Comparison of ENCODE assay signal across 1 cellular context in the genomic region with DNA sequence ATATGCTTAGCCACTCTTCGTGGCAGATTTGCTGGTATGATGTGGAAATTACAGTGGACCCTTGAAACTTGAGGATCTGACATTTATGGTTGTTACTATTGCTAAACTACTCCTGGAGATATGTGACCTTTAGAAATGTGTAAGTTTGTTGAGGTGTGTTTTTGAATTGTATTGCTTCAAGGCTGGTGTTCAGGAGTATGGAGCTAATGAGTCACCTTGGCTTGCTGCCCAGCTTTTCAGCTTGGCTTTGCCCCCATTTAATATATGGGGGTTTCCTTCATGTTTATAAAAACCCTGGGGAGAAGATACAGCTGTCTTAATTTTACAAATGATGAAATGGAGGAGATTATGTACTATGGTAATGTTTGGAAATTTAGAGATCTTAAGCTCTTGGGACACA.
TF ChIP-seq lines count a peak whose summit lies in the region.

No MANE protein-coding gene starts in this region.

TF ChIP-seq in HEK293, 187 proteins besides CTCF, POLR2A, EP300 and RAD21 (continued from another document and continues in another):
- TF ChIP-seq, protein P1, sequence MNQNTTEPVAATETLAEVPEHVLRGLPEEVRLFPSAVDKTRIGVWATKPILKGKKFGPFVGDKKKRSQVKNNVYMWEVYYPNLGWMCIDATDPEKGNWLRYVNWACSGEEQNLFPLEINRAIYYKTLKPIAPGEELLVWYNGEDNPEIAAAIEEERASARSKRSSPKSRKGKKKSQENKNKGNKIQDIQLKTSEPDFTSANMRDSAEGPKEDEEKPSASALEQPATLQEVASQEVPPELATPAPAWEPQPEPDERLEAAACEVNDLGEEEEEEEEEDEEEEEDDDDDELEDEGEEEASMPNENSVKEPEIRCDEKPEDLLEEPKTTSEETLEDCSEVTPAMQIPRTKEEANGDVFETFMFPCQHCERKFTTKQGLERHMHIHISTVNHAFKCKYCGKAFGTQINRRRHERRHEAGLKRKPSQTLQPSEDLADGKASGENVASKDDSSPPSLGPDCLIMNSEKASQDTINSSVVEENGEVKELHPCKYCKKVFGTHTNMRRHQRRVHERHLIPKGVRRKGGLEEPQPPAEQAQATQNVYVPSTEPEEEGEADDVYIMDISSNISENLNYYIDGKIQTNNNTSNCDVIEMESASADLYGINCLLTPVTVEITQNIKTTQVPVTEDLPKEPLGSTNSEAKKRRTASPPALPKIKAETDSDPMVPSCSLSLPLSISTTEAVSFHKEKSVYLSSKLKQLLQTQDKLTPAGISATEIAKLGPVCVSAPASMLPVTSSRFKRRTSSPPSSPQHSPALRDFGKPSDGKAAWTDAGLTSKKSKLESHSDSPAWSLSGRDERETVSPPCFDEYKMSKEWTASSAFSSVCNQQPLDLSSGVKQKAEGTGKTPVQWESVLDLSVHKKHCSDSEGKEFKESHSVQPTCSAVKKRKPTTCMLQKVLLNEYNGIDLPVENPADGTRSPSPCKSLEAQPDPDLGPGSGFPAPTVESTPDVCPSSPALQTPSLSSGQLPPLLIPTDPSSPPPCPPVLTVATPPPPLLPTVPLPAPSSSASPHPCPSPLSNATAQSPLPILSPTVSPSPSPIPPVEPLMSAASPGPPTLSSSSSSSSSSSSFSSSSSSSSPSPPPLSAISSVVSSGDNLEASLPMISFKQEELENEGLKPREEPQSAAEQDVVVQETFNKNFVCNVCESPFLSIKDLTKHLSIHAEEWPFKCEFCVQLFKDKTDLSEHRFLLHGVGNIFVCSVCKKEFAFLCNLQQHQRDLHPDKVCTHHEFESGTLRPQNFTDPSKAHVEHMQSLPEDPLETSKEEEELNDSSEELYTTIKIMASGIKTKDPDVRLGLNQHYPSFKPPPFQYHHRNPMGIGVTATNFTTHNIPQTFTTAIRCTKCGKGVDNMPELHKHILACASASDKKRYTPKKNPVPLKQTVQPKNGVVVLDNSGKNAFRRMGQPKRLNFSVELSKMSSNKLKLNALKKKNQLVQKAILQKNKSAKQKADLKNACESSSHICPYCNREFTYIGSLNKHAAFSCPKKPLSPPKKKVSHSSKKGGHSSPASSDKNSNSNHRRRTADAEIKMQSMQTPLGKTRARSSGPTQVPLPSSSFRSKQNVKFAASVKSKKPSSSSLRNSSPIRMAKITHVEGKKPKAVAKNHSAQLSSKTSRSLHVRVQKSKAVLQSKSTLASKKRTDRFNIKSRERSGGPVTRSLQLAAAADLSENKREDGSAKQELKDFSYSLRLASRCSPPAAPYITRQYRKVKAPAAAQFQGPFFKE (tag by site-specific recombination; IDR thresholded peaks at IDR 0.05; ENCODE audit: borderline replicate concordance): no peak
- TF ChIP-seq WT1 (tag by site-specific recombination; IDR thresholded peaks at IDR 0.05) (no peak; the same call in 1 of the 2 replicates), ZNF837 (tag by site-specific recombination; IDR thresholded peaks at IDR 0.05) (no peak), RBAK (tag by site-specific recombination; IDR thresholded peaks at IDR 0.05) (no peak), SP7 (tag by site-specific recombination; IDR thresholded peaks at IDR 0.05) (peak; percentile 84), ZEB2 (tag by site-specific recombination; IDR thresholded peaks at IDR 0.05) (0 out of 2 replicates have a peak, but pooled peaks have one; percentile 16), ZNF596 (tag by site-specific recombination; IDR thresholded peaks at IDR 0.05) (no peak), ZNF24 (tag by site-specific recombination; IDR thresholded peaks at IDR 0.05) (0 out of 2 replicates have a peak, but pooled peaks have one; percentile 48), ZFP69B (tag by site-specific recombination; IDR thresholded peaks at IDR 0.05) (peak; percentile 35; the same call in 1 of the 2 replicates), ZNF266 (tag by site-specific recombination; IDR thresholded peaks at IDR 0.05; ENCODE audit: low read depth) (no peak), ZNF530 (tag by site-specific recombination; IDR thresholded peaks at IDR 0.05; ENCODE audit: low read depth) (no peak), ZNF394 (tag by site-specific recombination; IDR thresholded peaks at IDR 0.05; ENCODE audit: borderline replicate concordance) (no peak), ZFP41 (tag by site-specific recombination; IDR thresholded peaks at IDR 0.05; ENCODE audit: borderline replicate concordance) (no peak), ZNF585B (tag by site-specific recombination; IDR thresholded peaks at IDR 0.05) (no peak), ZXDB (tag by site-specific recombination; IDR thresholded peaks at IDR 0.05) (peak; percentile 38; the same call in 1 of the 2 replicates), GLIS1 (tag by site-specific recombination; IDR thresholded peaks at IDR 0.05) (no peak), ZSCAN23 (tag by site-specific recombination; IDR thresholded peaks at IDR 0.05) (no peak), ZNF843 (tag by site-specific recombination; IDR thresholded peaks at IDR 0.05) (peak; percentile 56; the same call in 1 of the 2 replicates), ZNF155 (tag by site-specific recombination; IDR thresholded peaks at IDR 0.05) (no peak), SP3 (tag by site-specific recombination; IDR thresholded peaks at IDR 0.05) (no peak), ZNF133 (tag by site-specific recombination; IDR thresholded peaks at IDR 0.05) (no peak), ZNF223 (tag by site-specific recombination; IDR thresholded peaks at IDR 0.05) (no peak), ZNF23 (tag by site-specific recombination; IDR thresholded peaks at IDR 0.05; ENCODE audit: borderline replicate concordance) (no peak), GLIS2 (tag by site-specific recombination; IDR thresholded peaks at IDR 0.05) (no peak), KLF10 (tag by site-specific recombination; IDR thresholded peaks at IDR 0.05) (peak; percentile 30; the same call in 1 of the 2 replicates), ZNF174 (tag by site-specific recombination; IDR thresholded peaks at IDR 0.05) (no peak), ZNF311 (tag by site-specific recombination; IDR thresholded peaks at IDR 0.05; ENCODE audit: borderline replicate concordance) (no peak), ZNF354C (tag by site-specific recombination; IDR thresholded peaks at IDR 0.05; ENCODE audit: borderline replicate concordance, low read depth) (no peak)
- TF ChIP-seq, protein P2, sequence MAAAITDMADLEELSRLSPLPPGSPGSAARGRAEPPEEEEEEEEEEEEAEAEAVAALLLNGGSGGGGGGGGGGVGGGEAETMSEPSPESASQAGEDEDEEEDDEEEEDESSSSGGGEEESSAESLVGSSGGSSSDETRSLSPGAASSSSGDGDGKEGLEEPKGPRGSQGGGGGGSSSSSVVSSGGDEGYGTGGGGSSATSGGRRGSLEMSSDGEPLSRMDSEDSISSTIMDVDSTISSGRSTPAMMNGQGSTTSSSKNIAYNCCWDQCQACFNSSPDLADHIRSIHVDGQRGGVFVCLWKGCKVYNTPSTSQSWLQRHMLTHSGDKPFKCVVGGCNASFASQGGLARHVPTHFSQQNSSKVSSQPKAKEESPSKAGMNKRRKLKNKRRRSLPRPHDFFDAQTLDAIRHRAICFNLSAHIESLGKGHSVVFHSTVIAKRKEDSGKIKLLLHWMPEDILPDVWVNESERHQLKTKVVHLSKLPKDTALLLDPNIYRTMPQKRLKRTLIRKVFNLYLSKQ (tag by site-specific recombination; IDR thresholded peaks at IDR 0.05; ENCODE audit: borderline replicate concordance): no peak
- TF ChIP-seq, protein P3, sequence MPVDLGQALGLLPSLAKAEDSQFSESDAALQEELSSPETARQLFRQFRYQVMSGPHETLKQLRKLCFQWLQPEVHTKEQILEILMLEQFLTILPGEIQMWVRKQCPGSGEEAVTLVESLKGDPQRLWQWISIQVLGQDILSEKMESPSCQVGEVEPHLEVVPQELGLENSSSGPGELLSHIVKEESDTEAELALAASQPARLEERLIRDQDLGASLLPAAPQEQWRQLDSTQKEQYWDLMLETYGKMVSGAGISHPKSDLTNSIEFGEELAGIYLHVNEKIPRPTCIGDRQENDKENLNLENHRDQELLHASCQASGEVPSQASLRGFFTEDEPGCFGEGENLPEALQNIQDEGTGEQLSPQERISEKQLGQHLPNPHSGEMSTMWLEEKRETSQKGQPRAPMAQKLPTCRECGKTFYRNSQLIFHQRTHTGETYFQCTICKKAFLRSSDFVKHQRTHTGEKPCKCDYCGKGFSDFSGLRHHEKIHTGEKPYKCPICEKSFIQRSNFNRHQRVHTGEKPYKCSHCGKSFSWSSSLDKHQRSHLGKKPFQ (tag by site-specific recombination; IDR thresholded peaks at IDR 0.05): no peak
- TF ChIP-seq, protein P4, sequence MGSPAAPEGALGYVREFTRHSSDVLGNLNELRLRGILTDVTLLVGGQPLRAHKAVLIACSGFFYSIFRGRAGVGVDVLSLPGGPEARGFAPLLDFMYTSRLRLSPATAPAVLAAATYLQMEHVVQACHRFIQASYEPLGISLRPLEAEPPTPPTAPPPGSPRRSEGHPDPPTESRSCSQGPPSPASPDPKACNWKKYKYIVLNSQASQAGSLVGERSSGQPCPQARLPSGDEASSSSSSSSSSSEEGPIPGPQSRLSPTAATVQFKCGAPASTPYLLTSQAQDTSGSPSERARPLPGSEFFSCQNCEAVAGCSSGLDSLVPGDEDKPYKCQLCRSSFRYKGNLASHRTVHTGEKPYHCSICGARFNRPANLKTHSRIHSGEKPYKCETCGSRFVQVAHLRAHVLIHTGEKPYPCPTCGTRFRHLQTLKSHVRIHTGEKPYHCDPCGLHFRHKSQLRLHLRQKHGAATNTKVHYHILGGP (tag by site-specific recombination; IDR thresholded peaks at IDR 0.05): no peak
- TF ChIP-seq, protein P5, sequence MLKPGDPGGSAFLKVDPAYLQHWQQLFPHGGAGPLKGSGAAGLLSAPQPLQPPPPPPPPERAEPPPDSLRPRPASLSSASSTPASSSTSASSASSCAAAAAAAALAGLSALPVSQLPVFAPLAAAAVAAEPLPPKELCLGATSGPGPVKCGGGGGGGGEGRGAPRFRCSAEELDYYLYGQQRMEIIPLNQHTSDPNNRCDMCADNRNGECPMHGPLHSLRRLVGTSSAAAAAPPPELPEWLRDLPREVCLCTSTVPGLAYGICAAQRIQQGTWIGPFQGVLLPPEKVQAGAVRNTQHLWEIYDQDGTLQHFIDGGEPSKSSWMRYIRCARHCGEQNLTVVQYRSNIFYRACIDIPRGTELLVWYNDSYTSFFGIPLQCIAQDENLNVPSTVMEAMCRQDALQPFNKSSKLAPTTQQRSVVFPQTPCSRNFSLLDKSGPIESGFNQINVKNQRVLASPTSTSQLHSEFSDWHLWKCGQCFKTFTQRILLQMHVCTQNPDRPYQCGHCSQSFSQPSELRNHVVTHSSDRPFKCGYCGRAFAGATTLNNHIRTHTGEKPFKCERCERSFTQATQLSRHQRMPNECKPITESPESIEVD (tag by site-specific recombination; IDR thresholded peaks at IDR 0.05): peak; percentile 86
- TF ChIP-seq, protein P6, sequence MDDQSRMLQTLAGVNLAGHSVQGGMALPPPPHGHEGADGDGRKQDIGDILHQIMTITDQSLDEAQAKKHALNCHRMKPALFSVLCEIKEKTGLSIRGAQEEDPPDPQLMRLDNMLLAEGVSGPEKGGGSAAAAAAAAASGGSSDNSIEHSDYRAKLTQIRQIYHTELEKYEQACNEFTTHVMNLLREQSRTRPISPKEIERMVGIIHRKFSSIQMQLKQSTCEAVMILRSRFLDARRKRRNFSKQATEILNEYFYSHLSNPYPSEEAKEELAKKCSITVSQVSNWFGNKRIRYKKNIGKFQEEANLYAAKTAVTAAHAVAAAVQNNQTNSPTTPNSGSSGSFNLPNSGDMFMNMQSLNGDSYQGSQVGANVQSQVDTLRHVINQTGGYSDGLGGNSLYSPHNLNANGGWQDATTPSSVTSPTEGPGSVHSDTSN (CRISPR knock-in tag; IDR thresholded peaks at IDR 0.05): no peak
- TF ChIP-seq, protein P7, sequence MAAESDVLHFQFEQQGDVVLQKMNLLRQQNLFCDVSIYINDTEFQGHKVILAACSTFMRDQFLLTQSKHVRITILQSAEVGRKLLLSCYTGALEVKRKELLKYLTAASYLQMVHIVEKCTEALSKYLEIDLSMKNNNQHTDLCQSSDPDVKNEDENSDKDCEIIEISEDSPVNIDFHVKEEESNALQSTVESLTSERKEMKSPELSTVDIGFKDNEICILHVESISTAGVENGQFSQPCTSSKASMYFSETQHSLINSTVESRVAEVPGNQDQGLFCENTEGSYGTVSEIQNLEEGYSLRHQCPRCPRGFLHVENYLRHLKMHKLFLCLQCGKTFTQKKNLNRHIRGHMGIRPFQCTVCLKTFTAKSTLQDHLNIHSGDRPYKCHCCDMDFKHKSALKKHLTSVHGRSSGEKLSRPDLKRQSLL (tag by site-specific recombination; IDR thresholded peaks at IDR 0.05): no peak
- TF ChIP-seq, protein P8, sequence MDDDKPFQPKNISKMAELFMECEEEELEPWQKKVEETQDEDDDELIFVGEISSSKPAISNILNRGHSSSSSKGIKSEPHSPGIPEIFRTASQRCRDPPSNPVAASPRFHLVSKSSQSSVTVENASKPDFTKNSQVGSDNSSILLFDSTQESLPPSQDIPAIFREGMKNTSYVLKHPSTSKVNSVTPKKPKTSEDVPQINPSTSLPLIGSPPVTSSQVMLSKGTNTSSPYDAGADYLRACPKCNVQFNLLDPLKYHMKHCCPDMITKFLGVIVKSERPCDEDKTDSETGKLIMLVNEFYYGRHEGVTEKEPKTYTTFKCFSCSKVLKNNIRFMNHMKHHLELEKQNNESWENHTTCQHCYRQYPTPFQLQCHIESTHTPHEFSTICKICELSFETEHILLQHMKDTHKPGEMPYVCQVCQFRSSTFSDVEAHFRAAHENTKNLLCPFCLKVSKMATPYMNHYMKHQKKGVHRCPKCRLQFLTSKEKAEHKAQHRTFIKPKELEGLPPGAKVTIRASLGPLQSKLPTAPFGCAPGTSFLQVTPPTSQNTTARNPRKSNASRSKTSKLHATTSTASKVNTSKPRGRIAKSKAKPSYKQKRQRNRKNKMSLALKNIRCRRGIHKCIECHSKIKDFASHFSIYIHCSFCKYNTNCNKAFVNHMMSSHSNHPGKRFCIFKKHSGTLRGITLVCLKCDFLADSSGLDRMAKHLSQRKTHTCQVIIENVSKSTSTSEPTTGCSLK (tag by site-specific recombination; IDR thresholded peaks at IDR 0.05): no peak
- TF ChIP-seq, protein P9, sequence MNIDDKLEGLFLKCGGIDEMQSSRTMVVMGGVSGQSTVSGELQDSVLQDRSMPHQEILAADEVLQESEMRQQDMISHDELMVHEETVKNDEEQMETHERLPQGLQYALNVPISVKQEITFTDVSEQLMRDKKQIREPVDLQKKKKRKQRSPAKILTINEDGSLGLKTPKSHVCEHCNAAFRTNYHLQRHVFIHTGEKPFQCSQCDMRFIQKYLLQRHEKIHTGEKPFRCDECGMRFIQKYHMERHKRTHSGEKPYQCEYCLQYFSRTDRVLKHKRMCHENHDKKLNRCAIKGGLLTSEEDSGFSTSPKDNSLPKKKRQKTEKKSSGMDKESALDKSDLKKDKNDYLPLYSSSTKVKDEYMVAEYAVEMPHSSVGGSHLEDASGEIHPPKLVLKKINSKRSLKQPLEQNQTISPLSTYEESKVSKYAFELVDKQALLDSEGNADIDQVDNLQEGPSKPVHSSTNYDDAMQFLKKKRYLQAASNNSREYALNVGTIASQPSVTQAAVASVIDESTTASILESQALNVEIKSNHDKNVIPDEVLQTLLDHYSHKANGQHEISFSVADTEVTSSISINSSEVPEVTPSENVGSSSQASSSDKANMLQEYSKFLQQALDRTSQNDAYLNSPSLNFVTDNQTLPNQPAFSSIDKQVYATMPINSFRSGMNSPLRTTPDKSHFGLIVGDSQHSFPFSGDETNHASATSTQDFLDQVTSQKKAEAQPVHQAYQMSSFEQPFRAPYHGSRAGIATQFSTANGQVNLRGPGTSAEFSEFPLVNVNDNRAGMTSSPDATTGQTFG (tag by site-specific recombination; IDR thresholded peaks at IDR 0.05; ENCODE audit: borderline replicate concordance): no peak
